In the genomic region with DNA sequence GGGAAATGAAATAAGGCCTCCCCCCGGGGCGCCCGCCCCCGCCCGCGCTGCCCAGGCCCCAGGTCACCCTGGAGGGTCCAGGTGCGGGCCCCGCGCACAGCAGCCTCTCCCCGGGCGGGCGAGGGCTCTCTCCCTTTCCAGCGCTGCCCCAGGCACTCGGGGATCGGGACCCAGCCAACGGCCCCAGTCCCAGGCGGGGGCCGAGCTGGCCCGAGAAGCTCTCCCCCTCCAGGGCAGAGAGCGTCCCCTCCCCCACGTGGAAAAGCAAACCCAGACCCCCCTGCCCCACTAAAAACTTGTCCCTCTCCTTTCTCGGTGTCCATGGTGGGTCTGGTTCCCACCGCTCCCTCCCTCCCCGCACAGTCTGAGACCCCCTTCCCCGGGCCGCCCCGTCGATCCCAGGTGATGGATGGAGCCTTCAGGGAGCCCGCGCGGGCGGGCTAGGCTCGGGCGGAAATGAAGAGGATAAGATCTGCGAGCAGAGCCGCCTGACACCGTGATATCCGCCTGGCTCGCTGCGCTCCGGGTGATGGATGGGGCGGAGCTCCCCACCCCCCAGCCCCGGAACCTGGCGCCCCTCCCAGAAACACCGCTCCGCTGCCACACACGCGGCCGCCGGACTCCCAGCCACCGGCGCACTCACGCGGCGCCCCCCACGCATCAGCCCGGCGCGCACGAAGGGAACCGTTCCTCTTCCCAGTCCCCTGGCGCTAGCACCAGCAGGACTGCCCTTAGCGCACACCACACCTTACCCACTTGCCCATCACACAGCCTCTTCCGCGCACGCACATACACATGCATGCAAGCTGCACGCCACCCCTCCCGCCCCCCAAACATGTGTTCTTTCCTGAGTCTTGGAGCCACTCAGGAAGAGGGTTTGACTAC, we compare ENCODE assay signal across 8 cellular contexts.
DNase-seq lines count a peak whose midpoint lies in the region; ATAC-seq, FAIRE-seq and TF ChIP-seq lines count a peak whose summit lies in the region.

No MANE protein-coding gene starts in this region.

- no peaks in the 10 kb centered on the region for H4K20me1 ChIP-seq in hepatocyte (ENCODE audit: insufficient read depth, poor library complexity, severe bottlenecking)
- H4K20me1 ChIP-seq in smooth muscle cell (ENCODE audit: low read depth): no peaks in the 10 kb centered on the region

- H3K4me1 ChIP-seq in hepatocyte (ENCODE audit: insufficient read depth) (peaks cover 11% of the 10 kb centered on the region), smooth muscle cell (ENCODE audit: low read depth) (peaks cover 10% of the 10 kb centered on the region)

- WGBS in hepatocyte (ENCODE audit: low lambda C conversion rate, missing lambda C conversion rate): 4% methylated on average over 39 of the region's 68 CpGs
- 9% methylated on average over 17 of the region's 68 CpGs for WGBS in smooth muscle cell (ENCODE audit: low lambda C conversion rate)

- H3K4me3 ChIP-seq in hepatocyte: peak overlapping the region; percentile 54
- peak overlapping the region; percentile 79 for H3K4me3 ChIP-seq in smooth muscle cell

- H3K27ac ChIP-seq in hepatocyte (no peak overlapping the region), smooth muscle cell (ENCODE audit: low read depth) (no peak overlapping the region)

- H3K36me3 ChIP-seq in hepatocyte (replicated peaks; ENCODE audit: insufficient read depth, low read depth) (no peaks in the 10 kb centered on the region), smooth muscle cell (ENCODE audit: low read depth) (no peaks in the 10 kb centered on the region)

- H3K9me2 ChIP-seq in hepatocyte (replicated peaks; ENCODE audit: insufficient read depth): no peaks in the 10 kb centered on the region

- H3K4me2 ChIP-seq in hepatocyte: peak overlapping the region; percentile 87
- peak overlapping the region; percentile 96 for H3K4me2 ChIP-seq in smooth muscle cell

- TF ChIP-seq CTCF in hepatocyte (IDR thresholded peaks at IDR 0.05; ENCODE audit: poor library complexity): no peak
- TF ChIP-seq CTCF in smooth muscle cell (IDR thresholded peaks at IDR 0.05; ENCODE audit: borderline replicate concordance, insufficient read depth, poor library complexity, severe bottlenecking): no peak

- H2AFZ ChIP-seq in hepatocyte (peak overlapping the region; percentile 79), smooth muscle cell (ENCODE audit: low read depth) (peak overlapping the region; percentile 99)

- peak; percentile 36 for ATAC-seq in HG02623 (IDR thresholded peaks at IDR 0.05; ENCODE audit: unreplicated experiment)

- H3F3A ChIP-seq in smooth muscle cell (ENCODE audit: low read depth): peaks cover 9% of the 10 kb centered on the region

- DNase-seq in GM12891 (ENCODE audit: insufficient read length, low spot score) (peak; percentile 62), RPMI7951 (ENCODE audit: low read depth) (peak; percentile 40), hepatocyte (ENCODE audit: low spot score) (peak; percentile 46), smooth muscle cell (lab: John Stamatoyannopoulos, UW; ENCODE audit: unreplicated experiment) (no peak), H4 (ENCODE audit: low spot score) (no peak), SIG-M5 (lab: John Stamatoyannopoulos, UW) (no peak)
- DNase-seq in activated naive CD4-positive, alpha-beta T cell treated with anti-CD3 and anti-CD28 coated beads, Interleukin-2, amount 50 U/mL, for 16 hours: peak; percentile 77

- peaks cover 29% of the 10 kb centered on the region for H3K27me3 ChIP-seq in hepatocyte
- H3K27me3 ChIP-seq in smooth muscle cell (ENCODE audit: low read depth): peaks cover 29% of the 10 kb centered on the region

- TF ChIP-seq POLR2A in GM12891 (IDR thresholded peaks at IDR 0.05; ENCODE audit: low read depth, low read length): 0 out of 2 replicates have a peak, but pooled peaks have one; percentile 20

- H3K9ac ChIP-seq in smooth muscle cell (ENCODE audit: low read depth): peak overlapping the region; percentile 77

- no peaks in the 10 kb centered on the region for H3K9me3 ChIP-seq in hepatocyte (ENCODE audit: low read depth)
- H3K9me3 ChIP-seq in smooth muscle cell (replicated peaks; ENCODE audit: low read depth): no peaks in the 10 kb centered on the region

- FAIRE-seq in GM12891 (lab: Jason Lieb, UNC): no peak

- H3K79me2 ChIP-seq in hepatocyte (no peaks in the 10 kb centered on the region), smooth muscle cell (ENCODE audit: low read depth) (no peaks in the 10 kb centered on the region)

TF ChIP-seq in GM12891, 5 proteins besides CTCF, POLR2A, EP300 and RAD21:
- TF ChIP-seq PAX5 (IDR thresholded peaks at IDR 0.05; ENCODE audit: insufficient read depth, low read length, severe bottlenecking) (no peak), POU2F2 (IDR thresholded peaks at IDR 0.05; ENCODE audit: low read depth, low read length) (no peak), TAF1 (IDR thresholded peaks at IDR 0.05; ENCODE audit: low read depth, low read length) (no peak), POLR2AphosphoS5 (IDR thresholded peaks at IDR 0.05; ENCODE audit: low read depth, low read length) (no peak), SPI1 (IDR thresholded peaks at IDR 0.05; ENCODE audit: low read depth, low read length) (no peak)
TF ChIP-seq in GM12891: peak in this region for 0.

Comparison
In these comparisons a context has a peak if more than half of its experiments do, and no peak if none do; other contexts are left out.
1. DNase-seq: peak in GM12891 (single experiment), RPMI7951 (single experiment), activated naive CD4-positive, alpha-beta T cell treated with anti-CD3 and anti-CD28 coated beads, Interleukin-2, amount 50 U/mL, for 16 hours (single experiment) and hepatocyte (single experiment); none in smooth muscle cell (single experiment), H4 (single experiment) and SIG-M5 (single experiment).